ENCODE assay signal across 20 cellular contexts in the genomic region with DNA sequence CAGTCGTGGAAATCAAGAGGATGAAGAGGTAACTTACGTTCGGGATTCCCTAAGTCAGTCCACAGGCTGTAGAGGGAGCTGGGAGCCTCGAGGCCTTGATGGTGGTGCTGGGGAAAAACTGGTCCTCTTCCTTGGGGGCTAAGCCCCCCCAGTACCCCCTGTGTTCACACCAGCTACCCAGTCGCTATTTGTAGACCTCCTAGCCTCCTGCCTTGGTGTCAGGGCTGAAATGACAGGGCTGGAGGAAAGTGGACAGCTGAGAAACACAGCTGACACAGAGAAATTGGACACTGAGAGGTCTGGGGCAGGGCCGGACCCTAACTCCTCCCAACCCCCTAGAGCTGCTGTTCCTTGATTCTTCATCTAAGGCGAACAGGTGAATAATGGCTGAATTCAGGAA. TPM values are rescaled to one million over a fixed set of nuclear protein-coding genes. Genes with fewer than 3 reads are reported as not detected.
A peak's percentile ranks its signal among the peaks of the same experiment; 100 is the strongest.
DNase-seq lines count a peak whose midpoint lies in the region; ATAC-seq and TF ChIP-seq lines count a peak whose summit lies in the region.
"Had no signal": no experiment of that assay in that cellular context is flagged by ENCODE, and none has a peak within 500 bp of the region (broad histone marks: within the 10 kb centered on the region; RNA-seq: fewer than 3 reads in every experiment).

A gene (minus strand): TSS at position 232 of the 400 bp plus-strand sequence. CDS start 1,551 bp downstream, outside the sequence.

- DNase-seq in cardiac septum (ENCODE audit: low spot score) = peak; percentile 49
- DNase-seq in heart right ventricle = no peak
- DNase-seq in mesenteric fat pad (ENCODE audit: low spot score) = peak; percentile 65
- peak in 1 of 2 donors; percentile 74 for DNase-seq in psoas muscle
- DNase-seq in activated CD8-positive, alpha-beta memory T cell treated with anti-CD3 and anti-CD28 coated beads, Interleukin-2, amount 10 ng/mL, durations not matched to agents 7 days and 5 days = no peak
- no peak for DNase-seq in activated naive CD4-positive, alpha-beta T cell (lab: John Stamatoyannopoulos, UW)
- DNase-seq in H4 (ENCODE audit: low spot score) = no peak
- DNase-seq: CD8-positive, alpha-beta memory T cell; DMS79; GM23248; KG1; NCI-H1048; NCI-H1436 treated with DMSO at 0.1 percent for 48 hours; NCI-H2081; NCI-H510A; NCI-H82; PC-9 had no signal

- TF ChIP-seq CTCF in heart right ventricle (IDR thresholded peaks at IDR 0.05) (no peak), psoas muscle (IDR thresholded peaks at IDR 0.05) (no peak)

- H3K9me3 ChIP-seq in heart right ventricle (no peaks in the 10 kb centered on the region), psoas muscle (no peaks in the 10 kb centered on the region)
- H3K9me3 ChIP-seq: A549; BLaER1 treated with 17β-estradiol and CSF1 and Interleukin-3, amounts not matched to agents 10 nM and 100 nM had no signal

- no peaks in the 10 kb centered on the region for H3K27me3 ChIP-seq in heart right ventricle
- no peaks in the 10 kb centered on the region for H3K27me3 ChIP-seq in psoas muscle (ENCODE audit: insufficient read depth in 3 of 3, low read length in 2 of 3)

- 75 to 78% methylated on average over 7 of the region's 7 CpGs for WGBS in heart right ventricle, 2 donors
- WGBS in psoas muscle, 3 donors = 22 to 25% (median 23%) methylated on average over 7 of the region's 7 CpGs

- H3K27ac ChIP-seq in heart right ventricle (no peak within 1 kb of the TSS), psoas muscle (peak within 1 kb of the TSS; percentile 98)
- H3K27ac ChIP-seq: A549, GM23248, PC-9 had no signal

- H3K4me3 Mint-ChIP-seq in activated CD8-positive, alpha-beta memory T cell treated with anti-CD3 and anti-CD28 coated beads, Interleukin-2, amount 10 ng/mL, durations not matched to agents 7 days and 5 days = no peak within 1 kb of the TSS

- H3K36me3 ChIP-seq in heart right ventricle (peaks cover 0 to 27% (median 6%) of the 10 kb centered on the region in 9 donors), psoas muscle (ENCODE audit: insufficient read depth in 1 of 2, low read depth in 1 of 2) (peaks cover 1 to 59% of the 10 kb centered on the region in 2 donors)

- peaks cover 4% of the 10 kb centered on the region for H3K36me3 Mint-ChIP-seq in activated CD8-positive, alpha-beta memory T cell treated with anti-CD3 and anti-CD28 coated beads, Interleukin-2, amount 10 ng/mL, durations not matched to agents 7 days and 5 days

- H3K27me3 Mint-ChIP-seq in activated CD8-positive, alpha-beta memory T cell treated with anti-CD3 and anti-CD28 coated beads, Interleukin-2, amount 10 ng/mL, durations not matched to agents 7 days and 5 days = no peaks in the 10 kb centered on the region

- no peaks in the 10 kb centered on the region for H3K9me3 Mint-ChIP-seq in activated CD8-positive, alpha-beta memory T cell treated with anti-CD3 and anti-CD28 coated beads, Interleukin-2, amount 10 ng/mL, durations not matched to agents 7 days and 5 days (ENCODE audit: low read depth)
- H3K9me3 Mint-ChIP-seq: CD8-positive, alpha-beta memory T cell had no signal

- H3K4me1 ChIP-seq in heart right ventricle (peaks cover 0 to 11% (median 0%) of the 10 kb centered on the region in 9 donors), psoas muscle (peaks cover 14% of the 10 kb centered on the region)
- H3K4me1 ChIP-seq: A549 had no signal

- peaks cover 11% of the 10 kb centered on the region for H3K4me1 Mint-ChIP-seq in activated CD8-positive, alpha-beta memory T cell treated with anti-CD3 and anti-CD28 coated beads, Interleukin-2, amount 10 ng/mL, durations not matched to agents 7 days and 5 days
- H3K4me1 Mint-ChIP-seq: CD8-positive, alpha-beta memory T cell had no signal

- CTCF ChIA-PET in activated CD8-positive, alpha-beta memory T cell treated with anti-CD3 and anti-CD28 coated beads, Interleukin-2, amount 10 ng/mL, durations not matched to agents 7 days and 5 days (lab: Charles Lee) = interaction anchor here (1.1 to 19.2 kb wide), 5 partner anchors 10 to 38 kb away, joined by 3 to 647 read pairs (median 5); a partner anchor contains a TSS

- no peak within 1 kb of the TSS for H3K27ac Mint-ChIP-seq in activated CD8-positive, alpha-beta memory T cell treated with anti-CD3 and anti-CD28 coated beads, Interleukin-2, amount 10 ng/mL, durations not matched to agents 7 days and 5 days

- ATAC-seq in heart right ventricle (no peak), psoas muscle (peak; percentile 89 to 93 (median 92)), HG02759 (IDR thresholded peaks at IDR 0.05; ENCODE audit: unreplicated experiment) (no peak)
- ATAC-seq in activated CD8-positive, alpha-beta memory T cell treated with anti-CD3 and anti-CD28 coated beads, Interleukin-2, amount 10 ng/mL, durations not matched to agents 7 days and 5 days = no peak
- ATAC-seq: A549 had no signal

- intact Hi-C loops in cardiac septum (cut with DNase I) (no loop called here), heart right ventricle (cut with DNase I) (no loop called here), psoas muscle (cut with DNase I) (no loop called here)

- H3K4me3 ChIP-seq in heart right ventricle = no peak within 1 kb of the TSS
- H3K4me3 ChIP-seq in psoas muscle = peak within 1 kb of the TSS; percentile 87
- H3K4me3 ChIP-seq: A549, GM23248, PC-9 had no signal

RNA-seq across cellular contexts. Expression of the gene that starts here (rescaled TPM):
- total RNA-seq in cardiac septum (0.94 TPM), heart right ventricle (1 to 10 TPM in 4 of 10 donors, under 1 TPM in 6; 0.30 to 2.9 (median 0.98) TPM), mesenteric fat pad (3.9 TPM), psoas muscle (1,000 to 10,000 TPM in 2 of 4 donors, 100 to 1,000 TPM in 2; 576 to 1,676 (median 997) TPM)
- polyA plus RNA-seq in heart right ventricle (1 to 10 TPM in 1 of 2 donors, under 1 TPM in 1; 0.81 to 1.7 TPM), psoas muscle (1,000 to 10,000 TPM in 1 of 3 donors, 100 to 1,000 TPM in 1, 10 to 100 TPM in 1; 98.2 to 1,376 (median 738) TPM)
- total RNA-seq in activated CD8-positive, alpha-beta memory T cell treated with anti-CD3 and anti-CD28 coated beads, Interleukin-2, amount 10 ng/mL, durations not matched to agents 7 days and 5 days = 10 to 100 TPM in 1 of 2 experiments, 1 to 10 TPM in 1; 5.4 to 10.0 TPM
- total RNA-seq in H4 (2014; rRNA removed; shearing (Covaris generic)) = not detected in 2 replicates
- polyA plus RNA-seq: CD8-positive, alpha-beta memory T cell had no signal

Comparison
In these comparisons a context has a peak if more than half of its experiments do, and no peak if none do; other contexts are left out.
1. RNA of the gene that starts here (total RNA-seq): 576 to 1,676 TPM in psoas muscle; 5.4 to 10.0 TPM in activated CD8-positive, alpha-beta memory T cell treated with anti-CD3 and anti-CD28 coated beads, Interleukin-2, amount 10 ng/mL, durations not matched to agents 7 days and 5 days, 3.9 TPM in mesenteric fat pad (single experiment), 0.30 to 2.9 TPM in heart right ventricle, 0.94 TPM in cardiac septum (single experiment) and not detected in H4; every median in the first group is over 10 times any median in the second.
2. RNA of the gene that starts here (polyA plus RNA-seq): 98.2 to 1,376 TPM in psoas muscle; 0.81 to 1.7 TPM in heart right ventricle; every median in the first group is over 10 times any median in the second.
3. Peak in DNase-seq in cardiac septum; RNA of the gene not detected or under 1 TPM.
4. ATAC-seq: peak in psoas muscle (4 of 4); none in heart right ventricle (0 of 8), activated CD8-positive, alpha-beta memory T cell treated with anti-CD3 and anti-CD28 coated beads, Interleukin-2, amount 10 ng/mL, durations not matched to agents 7 days and 5 days (single experiment) and HG02759 (single experiment).